In genomic region chr5:140565024-140565779, GRCh38 we compare ENCODE assay signal across 8 cellular contexts. TPM values are rescaled to one million over a fixed set of nuclear protein-coding genes. Genes with fewer than 3 reads are reported as not detected.
DNase-seq lines count a peak whose midpoint lies in the region; ATAC-seq and TF ChIP-seq lines count a peak whose summit lies in the region.

No MANE protein-coding gene starts in this region.

- H3K27me3 Mint-ChIP-seq in Calu3 (ENCODE audit: unreplicated experiment), result no peaks in the 10 kb centered on the region

- peak overlapping the region; percentile 93 for H3K4me3 Mint-ChIP-seq in Calu3 (ENCODE audit: low read depth, unreplicated experiment)

- peaks cover 55% of the 10 kb centered on the region for H3K4me1 ChIP-seq in vagina

- peak overlapping the region; percentile 94 for H3K4me3 ChIP-seq in astrocyte of the spinal cord (ENCODE audit: low read depth, low read length)
- H3K4me3 ChIP-seq in vagina, result peak overlapping the region; percentile 82 to 89

- no peak for DNase-seq in Calu3
- no peak for DNase-seq in astrocyte of the spinal cord (ENCODE audit: low read depth, low spot score)
- peak; percentile 37 to 61 for DNase-seq in lung microvascular endothelial cell (ENCODE audit: low read depth in 2 of 2)
- DNase-seq in vagina (ENCODE audit: extremely low spot score in 2 of 2), result no peak
- DNase-seq in NCI-H524 (lab: John Stamatoyannopoulos, UW), result no peak
- no peak for DNase-seq in SHP77 treated with DMSO at 0.1 percent for 48 hours (lab: John Stamatoyannopoulos, UW)
- DNase-seq in GF-D8 (lab: John Stamatoyannopoulos, UW), result no peak

- CTCF ChIA-PET in Calu3 (lab: Charles Lee), result interaction anchor here (1.4 kb wide), 1 partner anchor 70 kb away, joined by 3 read pairs; no protein-coding TSS in a partner anchor

- no peak for TF ChIP-seq CTCF in Calu3 (IDR thresholded peaks at IDR 0.05; ENCODE audit: unreplicated experiment)
- TF ChIP-seq CTCF in astrocyte of the spinal cord (IDR thresholded peaks at IDR 0.05; ENCODE audit: low read depth, low read length), result no peak
- TF ChIP-seq CTCF in vagina (IDR thresholded peaks at IDR 0.05), result no peak

- H3K27ac ChIP-seq in vagina, result peak overlapping the region; percentile 94

- H3K9me3 ChIP-seq in vagina, result no peaks in the 10 kb centered on the region

- in situ Hi-C loops in astrocyte of the spinal cord (cut with HindIII; ENCODE audit: low sequenced_read_pairs), result no loop called here

- H3K36me3 Mint-ChIP-seq in Calu3 (ENCODE audit: insufficient read depth, unreplicated experiment), result peaks cover 31% of the 10 kb centered on the region

- peak; percentile 0 for ATAC-seq in HG03095 (IDR thresholded peaks at IDR 0.05; ENCODE audit: unreplicated experiment)

- H3K27ac Mint-ChIP-seq in Calu3 (ENCODE audit: unreplicated experiment), result peak overlapping the region; percentile 95

- no peaks in the 10 kb centered on the region for H3K9me3 Mint-ChIP-seq in Calu3 (ENCODE audit: low read depth, unreplicated experiment)

- intact Hi-C loops in Calu3 (cut with micrococcal nuclease; ENCODE audit: unreplicated experiment) (no loop called here), vagina (cut with DNase I) (loop anchor here (10.0 kb wide), 1 partner anchor 70 kb away; the partner anchor contains the start of genes CD14 and TMCO6)

- TF ChIP-seq POLR2A in vagina (IDR thresholded peaks at IDR 0.05), result no peak

- no peaks in the 10 kb centered on the region for H3K27me3 ChIP-seq in vagina

- BruUV-seq in Calu3 (replicated peaks; lab: Mats Ljungman, UMichigan), result TSS peak; percentile 62

- peaks cover 0 to 29% of the 10 kb centered on the region in 2 donors for H3K36me3 ChIP-seq in vagina

- H3K4me1 Mint-ChIP-seq in Calu3 (ENCODE audit: low read depth, unreplicated experiment), result peaks cover 16% of the 10 kb centered on the region

RNA-seq across cellular contexts. Expression of gene SLC35A4, which starts 0.6 kb away (rescaled TPM):
- 80.6 and 93.6 TPM in 2 replicates for total RNA-seq in Calu3 (2022)
- total RNA-seq in lung microvascular endothelial cell, result 12.4 and 21.8 TPM in 2 replicates
- total RNA-seq in vagina, result 21.4 TPM

RNA-seq across cellular contexts. Expression of gene APBB3, which starts 0.8 kb away (rescaled TPM):
- total RNA-seq in Calu3 (2022) (15.1 and 15.7 TPM in 2 replicates), lung microvascular endothelial cell (3.3 and 6.7 TPM in 2 replicates), vagina (16.7 TPM)

RNA-seq across cellular contexts. Expression of gene SRA1, which starts 7.9 kb away (rescaled TPM):
- total RNA-seq in Calu3 (2022), result 29.5 and 33.0 TPM in 2 replicates
- 16.3 and 20.6 TPM in 2 replicates for total RNA-seq in lung microvascular endothelial cell
- total RNA-seq in vagina, result 20.4 TPM

RNA-seq across cellular contexts. Expression of gene EIF4EBP3, which starts 17.7 kb away (rescaled TPM):
- total RNA-seq in Calu3 (2022), result 14.1 and 18.8 TPM in 2 replicates
- total RNA-seq in lung microvascular endothelial cell, result 0.87 and 1.2 TPM in 2 replicates
- total RNA-seq in vagina, result 38.1 TPM

Comparison
In these comparisons a context has a peak if more than half of its experiments do, and no peak if none do; other contexts are left out.
1. DNase-seq: peak in lung microvascular endothelial cell (2 of 2); none in Calu3 (single experiment), astrocyte of the spinal cord (single experiment), vagina (0 of 2), NCI-H524 (0 of 2), SHP77 treated with DMSO at 0.1 percent for 48 hours (single experiment) and GF-D8 (single experiment).